In the genomic region with DNA sequence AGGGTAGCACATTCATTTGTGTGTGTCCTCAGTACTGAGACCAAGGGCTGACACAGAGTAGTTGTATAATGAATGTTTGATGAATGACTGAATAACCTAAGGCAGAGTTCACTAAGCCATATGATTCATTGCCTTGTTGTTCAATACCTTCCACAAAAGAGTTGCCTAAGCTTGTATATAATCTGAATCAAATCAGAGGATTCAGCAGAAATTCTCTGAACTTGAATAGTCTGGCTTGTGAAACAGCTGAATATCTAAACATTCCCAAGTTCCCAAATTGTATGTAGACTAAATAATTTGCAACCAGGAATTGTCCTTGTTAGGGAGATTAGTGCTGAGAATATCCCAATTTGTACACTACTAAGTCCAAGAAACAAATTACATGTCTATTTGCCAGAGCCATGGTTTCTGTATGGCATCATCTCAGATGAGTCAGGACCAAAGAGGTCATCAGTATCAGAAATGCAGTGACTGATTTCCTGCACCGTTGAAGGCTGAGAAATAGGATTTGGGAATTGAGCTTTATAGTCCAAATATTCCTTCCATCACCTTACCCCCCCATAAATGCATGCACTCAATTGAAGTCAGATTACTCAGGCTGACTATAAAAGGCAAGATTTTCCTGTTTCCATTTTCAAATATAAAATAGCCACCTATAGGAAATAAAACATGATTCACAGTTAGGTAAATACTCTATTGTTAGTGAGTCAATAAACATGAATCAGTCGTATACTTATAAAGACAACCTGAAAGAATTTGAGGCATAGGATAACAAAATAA, we compare ENCODE assay signal across 10 cellular contexts.
DNase-seq lines count a peak whose midpoint lies in the region; ATAC-seq and TF ChIP-seq lines count a peak whose summit lies in the region.
"Had no signal": no experiment of that assay in that cellular context is flagged by ENCODE, and none has a peak within 500 bp of the region (broad histone marks: within the 10 kb centered on the region; RNA-seq: fewer than 3 reads in every experiment).

No MANE protein-coding gene starts in this region.

- peak; percentile 89 for DNase-seq in DMS53 (lab: John Stamatoyannopoulos, UW)
- peak; percentile 42 for DNase-seq in LNCaP clone FGC (ENCODE audit: low read depth)
- peak; percentile 43 to 81 for DNase-seq in cardiac fibroblast (ENCODE audit: low read depth in 2 of 2)
- peak; percentile 56 for DNase-seq in non-pigmented ciliary epithelial cell (ENCODE audit: low read depth)
- no peak for DNase-seq in activated effector memory CD4-positive, alpha-beta T cell treated with Interleukin-2 at 50 U/mL for 16 hours
- DNase-seq: activated CD4-positive, alpha-beta T cell treated with anti-CD3 and anti-CD28 coated beads, Interleukin-2, amount 10 ng/mL, durations not matched to agents 7 days and 5 days; Peyer's patch; stimulated activated CD4-positive, alpha-beta T cell treated with anti-CD3 and anti-CD28 coated beads, Interleukin-12 subunit alpha, Interleukin-12 subunit beta, amount 100 ng/mL, for 4 hours had no signal

- H3K4me3 ChIP-seq in LNCaP clone FGC (ENCODE audit: low read depth, low read length) (no peak overlapping the region), cardiac fibroblast (replicated peaks in 1 of 2; ENCODE audit: low read depth in 2 of 2, low read length in 2 of 2) (no peak overlapping the region)
- H3K4me3 ChIP-seq: Peyer's patch had no signal

- ATAC-seq in GM21619 (IDR thresholded peaks at IDR 0.05; ENCODE audit: unreplicated experiment), result no peak
- ATAC-seq in GM18502 (IDR thresholded peaks at IDR 0.05; ENCODE audit: poor library complexity, unreplicated experiment), result no peak

- TF ChIP-seq CTCF in LNCaP clone FGC (IDR thresholded peaks at IDR 0.05; ENCODE audit: control insufficient read depth, extremely low read depth, insufficient read depth) (no peak), cardiac fibroblast (IDR thresholded peaks at IDR 0.05; ENCODE audit: low read depth, low read length) (no peak)
